ENCODE assay signal across 11 cellular contexts in the genomic region with DNA sequence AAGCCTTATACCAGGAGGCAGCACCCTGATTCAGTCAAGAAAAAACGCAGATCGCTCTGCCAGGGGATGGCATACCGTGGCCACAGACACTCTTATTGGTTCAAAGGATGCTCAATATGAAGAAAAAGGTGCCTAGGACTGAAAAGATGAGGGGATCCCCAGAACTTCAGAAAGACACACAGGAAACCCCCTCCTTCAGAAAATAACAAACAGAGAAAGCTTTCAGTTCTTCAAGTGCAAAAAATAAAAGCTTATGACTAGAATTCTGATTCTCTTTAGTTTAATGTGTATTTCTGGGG. TPM values are rescaled to one million over a fixed set of nuclear protein-coding genes. Genes with fewer than 3 reads are reported as not detected.
DNase-seq lines count a peak whose midpoint lies in the region; ATAC-seq and TF ChIP-seq lines count a peak whose summit lies in the region.
"Had no signal": no experiment of that assay in that cellular context is flagged by ENCODE, and none has a peak within 500 bp of the region (broad histone marks: within the 10 kb centered on the region; RNA-seq: fewer than 3 reads in every experiment).

No MANE protein-coding gene starts in this region.

- no peak overlapping the region for H2AFZ ChIP-seq in neuronal stem cell (ENCODE audit: low read length)

- H3K9ac ChIP-seq in neuronal stem cell (ENCODE audit: low read depth, low read length, poor library complexity), result no peak overlapping the region

- no peaks in the 10 kb centered on the region for H3K36me3 ChIP-seq in CD8-positive, alpha-beta memory T cell (ENCODE audit: insufficient read depth, low read length)
- H3K36me3 ChIP-seq in neuronal stem cell (replicated peaks in 1 of 2; ENCODE audit: control insufficient read depth in 2 of 2, insufficient read depth in 2 of 2, low read length in 2 of 2) (no peaks in the 10 kb centered on the region), left lung (no peaks in the 10 kb centered on the region)
- H3K36me3 ChIP-seq: SJSA1 had no signal

- H3K4me3 ChIP-seq in CD8-positive, alpha-beta memory T cell (ENCODE audit: low read length), result no peak overlapping the region
- H3K4me3 ChIP-seq in neuronal stem cell (ENCODE audit: low read length in 2 of 2) (no peak overlapping the region), left lung (no peak overlapping the region)
- H3K4me3 ChIP-seq: dorsolateral prefrontal cortex, SJSA1 had no signal

- peak overlapping the region in 4 of 7 donors; percentile 8 to 65 (median 26) for H3K4me3 Mint-ChIP-seq in CD8-positive, alpha-beta memory T cell
- H3K4me3 Mint-ChIP-seq in activated naive CD4-positive, alpha-beta T cell treated with anti-CD3 and anti-CD28 coated beads, Interleukin-2, amount 10 ng/mL, durations not matched to agents 7 days and 5 days, result no peak overlapping the region

- peak; percentile 69 for ATAC-seq in GM21515 (IDR thresholded peaks at IDR 0.05; ENCODE audit: unreplicated experiment)
- ATAC-seq in HG03558 (IDR thresholded peaks at IDR 0.05; ENCODE audit: extremely low read depth, unreplicated experiment), result peak; percentile 60
- ATAC-seq in left lung, result no peak
- ATAC-seq: left ventricle myocardium superior had no signal

- no CpG with 5 or more reads among the region's 3 CpGs for WGBS in neuronal stem cell (ENCODE audit: extremely low coverage in 2 of 2, insufficient read length in 2 of 2, insufficient replicate concordance in 1 of 2), 2 donors

- H3K18ac ChIP-seq in neuronal stem cell (ENCODE audit: low read length), result no peak overlapping the region

- no peak overlapping the region for H3K4ac ChIP-seq in neuronal stem cell (ENCODE audit: low read length)

- no peak overlapping the region for H3K14ac ChIP-seq in neuronal stem cell (ENCODE audit: low read length)

- H3K36me3 Mint-ChIP-seq in CD8-positive, alpha-beta memory T cell, result no peaks in the 10 kb centered on the region
- H3K36me3 Mint-ChIP-seq in activated naive CD4-positive, alpha-beta T cell treated with anti-CD3 and anti-CD28 coated beads, Interleukin-2, amount 10 ng/mL, durations not matched to agents 7 days and 5 days, result no peaks in the 10 kb centered on the region

- H3K4me1 ChIP-seq in CD8-positive, alpha-beta memory T cell (ENCODE audit: insufficient read depth, low read length), result peaks cover 28% of the 10 kb centered on the region
- no peaks in the 10 kb centered on the region for H3K4me1 ChIP-seq in neuronal stem cell (ENCODE audit: control insufficient read depth in 2 of 2, insufficient read depth in 1 of 2, low read depth in 1 of 2, low read length in 2 of 2)
- H3K4me1 ChIP-seq in left lung, result no peaks in the 10 kb centered on the region
- H3K4me1 ChIP-seq: SJSA1 had no signal

- H3K27ac Mint-ChIP-seq in CD8-positive, alpha-beta memory T cell, result peak overlapping the region in 2 of 8 donors; percentile 26 to 66
- no peak overlapping the region for H3K27ac Mint-ChIP-seq in activated naive CD4-positive, alpha-beta T cell treated with anti-CD3 and anti-CD28 coated beads, Interleukin-2, amount 10 ng/mL, durations not matched to agents 7 days and 5 days

- POLR2A ChIA-PET in CD8-positive, alpha-beta memory T cell (lab: Charles Lee), result no interaction called here

- peaks cover 21 to 34% (median 24%) of the 10 kb centered on the region in 3 donors for H3K4me1 Mint-ChIP-seq in CD8-positive, alpha-beta memory T cell
- H3K4me1 Mint-ChIP-seq in activated naive CD4-positive, alpha-beta T cell treated with anti-CD3 and anti-CD28 coated beads, Interleukin-2, amount 10 ng/mL, durations not matched to agents 7 days and 5 days, result peaks cover 36% of the 10 kb centered on the region

- H3K27me3 ChIP-seq in CD8-positive, alpha-beta memory T cell (ENCODE audit: insufficient read depth, low read length, poor library complexity, severe bottlenecking), result no peaks in the 10 kb centered on the region
- H3K27me3 ChIP-seq in neuronal stem cell (ENCODE audit: control insufficient read depth in 3 of 3, insufficient read depth in 3 of 3, low read depth in 1 of 3, low read length in 3 of 3) (no peaks in the 10 kb centered on the region), left lung (peaks cover 0 to 7% of the 10 kb centered on the region in 2 donors)
- H3K27me3 ChIP-seq: SJSA1 had no signal

- no peaks in the 10 kb centered on the region for H3K79me1 ChIP-seq in neuronal stem cell (ENCODE audit: low read depth, low read length)

- H2AK5ac ChIP-seq in neuronal stem cell (ENCODE audit: low read depth, low read length), result no peak overlapping the region

- no peak overlapping the region for H4K8ac ChIP-seq in neuronal stem cell (ENCODE audit: low read depth, low read length)

- H2BK5ac ChIP-seq in neuronal stem cell (ENCODE audit: low read length), result no peak overlapping the region

- H2BK15ac ChIP-seq in neuronal stem cell (ENCODE audit: low read length), result no peak overlapping the region

- intact Hi-C loops in left lung (cut with DNase I), result no loop called here

- peak in 4 of 5 donors; percentile 17 to 74 (median 54) for DNase-seq in CD8-positive, alpha-beta memory T cell
- peak; percentile 67 for DNase-seq in activated naive CD4-positive, alpha-beta T cell treated with anti-CD3 and anti-CD28 coated beads, Interleukin-2, amount 10 ng/mL, durations not matched to agents 7 days and 5 days
- no peak for DNase-seq in neuronal stem cell (ENCODE audit: low spot score)
- DNase-seq in NCI-H226, result no peak
- DNase-seq in left lung, result no peak
- no peak for DNase-seq in NCI-H187 (lab: John Stamatoyannopoulos, UW)
- DNase-seq: dorsolateral prefrontal cortex, left ventricle myocardium superior had no signal

- no peak overlapping the region for H2BK12ac ChIP-seq in neuronal stem cell (ENCODE audit: low read length)

- no peak overlapping the region for H2BK120ac ChIP-seq in neuronal stem cell (ENCODE audit: low read depth, low read length)

- H3K9me3 ChIP-seq in CD8-positive, alpha-beta memory T cell (ENCODE audit: low read length), result no peaks in the 10 kb centered on the region
- H3K9me3 ChIP-seq in neuronal stem cell (replicated peaks in 1 of 2; ENCODE audit: control insufficient read depth in 2 of 2, insufficient read depth in 1 of 2, low read depth in 1 of 2, low read length in 2 of 2) (no peaks in the 10 kb centered on the region), left lung (no peaks in the 10 kb centered on the region)
- H3K9me3 ChIP-seq: SJSA1 had no signal

- no peak overlapping the region for H3K4me2 ChIP-seq in neuronal stem cell (ENCODE audit: insufficient read depth, low read length, poor library complexity, severe bottlenecking)

- no peak for TF ChIP-seq CTCF in left lung (IDR thresholded peaks at IDR 0.05)

- H3K27me3 Mint-ChIP-seq in CD8-positive, alpha-beta memory T cell, result peaks cover 4 to 12% of the 10 kb centered on the region in 2 donors
- peaks cover 3% of the 10 kb centered on the region for H3K27me3 Mint-ChIP-seq in activated naive CD4-positive, alpha-beta T cell treated with anti-CD3 and anti-CD28 coated beads, Interleukin-2, amount 10 ng/mL, durations not matched to agents 7 days and 5 days

- H3K27ac ChIP-seq in CD8-positive, alpha-beta memory T cell (ENCODE audit: low read depth, low read length), result no peak overlapping the region
- H3K27ac ChIP-seq in neuronal stem cell (replicated peaks; ENCODE audit: low read length) (no peak overlapping the region), left lung (no peak overlapping the region)
- H3K27ac ChIP-seq: dorsolateral prefrontal cortex, SJSA1 had no signal

- H3K23ac ChIP-seq in neuronal stem cell (ENCODE audit: low read depth, low read length, poor library complexity), result no peak overlapping the region

- no peak overlapping the region for H4K91ac ChIP-seq in neuronal stem cell (ENCODE audit: low read depth, low read length, poor library complexity)

- CTCF ChIA-PET in CD8-positive, alpha-beta memory T cell (lab: Charles Lee), result interaction anchor here (0.6 to 3.0 kb wide), 7 partner anchors 9 to 223 kb away, joined by 3 to 15 read pairs (median 5); no protein-coding TSS in a partner anchor
- CTCF ChIA-PET in activated naive CD4-positive, alpha-beta T cell treated with anti-CD3 and anti-CD28 coated beads, Interleukin-2, amount 10 ng/mL, durations not matched to agents 7 days and 5 days (lab: Charles Lee), result interaction anchor here (1.3 to 3.2 kb wide), 5 partner anchors 10 to 19 kb away, joined by 4 to 29 read pairs (median 13); partner anchors contain the start of gene MYB

- peaks cover 0 to 1% (median 0%) of the 10 kb centered on the region in 5 donors for H3K9me3 Mint-ChIP-seq in CD8-positive, alpha-beta memory T cell
- no peaks in the 10 kb centered on the region for H3K9me3 Mint-ChIP-seq in activated naive CD4-positive, alpha-beta T cell treated with anti-CD3 and anti-CD28 coated beads, Interleukin-2, amount 10 ng/mL, durations not matched to agents 7 days and 5 days

RNA-seq across cellular contexts. Expression of gene MYB, which starts 17.7 kb away (rescaled TPM):
- total RNA-seq in CD8-positive, alpha-beta memory T cell, result 10 to 100 TPM; 42.3 to 44.2 TPM
- polyA plus RNA-seq in CD8-positive, alpha-beta memory T cell, result 1.3 TPM
- 2.6 TPM for polyA plus RNA-seq in neuronal stem cell (2013, experiment 1 of 2)
- polyA plus RNA-seq in neuronal stem cell (2013, experiment 2 of 2), result 2.3 TPM
- 1 to 10 TPM; 1.3 to 2.5 TPM for total RNA-seq in left lung

Comparison
In these comparisons a context has a peak if more than half of its experiments do, and no peak if none do; other contexts are left out.
1. DNase-seq: peak in CD8-positive, alpha-beta memory T cell (4 of 5) and activated naive CD4-positive, alpha-beta T cell treated with anti-CD3 and anti-CD28 coated beads, Interleukin-2, amount 10 ng/mL, durations not matched to agents 7 days and 5 days (single experiment); none in neuronal stem cell (single experiment), NCI-H226 (single experiment), left lung (0 of 2) and NCI-H187 (0 of 2).
2. RNA of gene MYB, which starts 17.7 kb away (total RNA-seq): 42.3 to 44.2 TPM in CD8-positive, alpha-beta memory T cell; 1.3 to 2.5 TPM in left lung; every median in the first group is over 10 times any median in the second.